In the genomic region with DNA sequence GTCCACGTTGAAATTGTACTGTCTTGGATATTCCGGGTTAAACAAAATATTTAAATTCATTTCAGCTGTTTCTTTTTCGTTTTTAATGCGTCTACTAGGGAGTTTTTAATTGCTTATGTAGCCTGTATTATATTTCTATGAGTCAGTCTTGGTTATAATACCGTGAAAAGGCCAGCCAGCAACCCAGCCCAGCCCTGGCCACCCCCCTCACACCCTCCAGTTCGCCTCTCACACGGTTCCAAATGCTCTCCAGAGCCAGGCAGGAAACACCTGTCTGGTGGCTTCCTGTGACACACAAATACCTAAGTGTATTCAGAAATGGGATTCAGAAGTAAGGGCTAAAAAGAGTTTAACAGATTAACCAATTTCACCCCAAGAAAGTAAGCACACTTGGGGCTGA, we compare ENCODE assay signal across 8 cellular contexts. TPM values are rescaled to one million over a fixed set of nuclear protein-coding genes. Genes with fewer than 3 reads are reported as not detected.
DNase-seq lines count a peak whose midpoint lies in the region; ATAC-seq and TF ChIP-seq lines count a peak whose summit lies in the region.

No MANE protein-coding gene starts in this region.

- DNase-seq in OCI-LY7 (ENCODE audit: low spot score) (peak; percentile 71), vagina (ENCODE audit: extremely low spot score in 2 of 2) (no peak), colonic mucosa (no peak), NCI-H2227 treated with DMSO at 0.1 percent for 48 hours (lab: John Stamatoyannopoulos, UW) (no peak), mesendoderm (no peak)

- peak; percentile 37 for ATAC-seq in GM21786 (IDR thresholded peaks at IDR 0.05; ENCODE audit: unreplicated experiment)
- ATAC-seq in gastroesophageal sphincter = peak; percentile 25

- intact Hi-C loops in OCI-LY7 (cut with micrococcal nuclease; ENCODE audit: unreplicated experiment) = no loop called here
- intact Hi-C loops in vagina (cut with DNase I) = loop anchor here (5.0 kb wide), 1 partner anchor 36 kb away; no protein-coding TSS in a partner anchor
- intact Hi-C loops in colonic mucosa (cut with DNase I) = no loop called here

- CTCF ChIA-PET in OCI-LY7 (lab: Charles Lee; ENCODE audit: unreplicated experiment) = interaction anchor here (1.2 kb wide), 1 partner anchor 17 kb away, joined by 3 read pairs; no protein-coding TSS in a partner anchor

- H2BK15ac ChIP-seq in mesendoderm (replicated peaks; ENCODE audit: low read depth) = no peak overlapping the region

- no peak overlapping the region for H2AK5ac ChIP-seq in mesendoderm (ENCODE audit: low read length)

- no peak overlapping the region for H4K8ac ChIP-seq in mesendoderm (ENCODE audit: low read depth, low read length)

- no peak for TF ChIP-seq EP300 in gastroesophageal sphincter (IDR thresholded peaks at IDR 0.05)

- H3K56ac ChIP-seq in mesendoderm (ENCODE audit: low read length) = no peak overlapping the region

- no peak overlapping the region for H3K4me3 ChIP-seq in BLaER1
- peak overlapping the region; percentile 19 for H3K4me3 ChIP-seq in OCI-LY7 (ENCODE audit: low read depth, low read length, poor library complexity, severe bottlenecking)
- no peak overlapping the region for H3K4me3 ChIP-seq in gastroesophageal sphincter
- H3K4me3 ChIP-seq in vagina = peak overlapping the region in 1 of 2 donors; percentile 14
- H3K4me3 ChIP-seq in colonic mucosa = no peak overlapping the region
- no peak overlapping the region for H3K4me3 ChIP-seq in mesendoderm (ENCODE audit: low read length)

- H3K9ac ChIP-seq in BLaER1 (no peak overlapping the region), colonic mucosa (ENCODE audit: low read depth in 2 of 2, low read length in 2 of 2) (no peak overlapping the region), mesendoderm (ENCODE audit: low read length) (no peak overlapping the region)

- H3K27ac ChIP-seq in BLaER1 = no peak overlapping the region
- H3K27ac ChIP-seq in OCI-LY7 (ENCODE audit: low read depth, low read length, poor library complexity, severe bottlenecking) = peak overlapping the region; percentile 62
- H3K27ac ChIP-seq in gastroesophageal sphincter = peak overlapping the region in 3 of 4 donors; percentile 63 to 90 (median 86)
- peak overlapping the region; percentile 95 for H3K27ac ChIP-seq in vagina
- no peak overlapping the region for H3K27ac ChIP-seq in colonic mucosa
- H3K27ac ChIP-seq in mesendoderm (ENCODE audit: low read depth, low read length) = no peak overlapping the region

- H3K4me1 ChIP-seq in BLaER1 (peaks cover 26% of the 10 kb centered on the region), OCI-LY7 (ENCODE audit: insufficient read depth, low read length, poor library complexity, severe bottlenecking) (peaks cover 45% of the 10 kb centered on the region), gastroesophageal sphincter (peaks cover 0 to 84% (median 38%) of the 10 kb centered on the region in 3 donors), vagina (peaks cover 79% of the 10 kb centered on the region), colonic mucosa (no peaks in the 10 kb centered on the region), mesendoderm (ENCODE audit: control insufficient read depth, low read depth, low read length) (peaks cover 5% of the 10 kb centered on the region)

- WGBS in gastroesophageal sphincter (ENCODE audit: low coverage in 1 of 2), 2 donors = 34 to 46% methylated on average over 5 to 7 of the region's 7 CpGs
- no CpG with 5 or more reads among the region's 7 CpGs for WGBS in mesendoderm (ENCODE audit: extremely low coverage, insufficient coverage, low lambda C conversion rate)

- no peak overlapping the region for H2AFZ ChIP-seq in OCI-LY7 (ENCODE audit: low read length)

- no peak overlapping the region for H2BK120ac ChIP-seq in mesendoderm (ENCODE audit: low read depth, low read length)

- H2BK5ac ChIP-seq in mesendoderm (ENCODE audit: low read length) = no peak overlapping the region

- H4K20me1 ChIP-seq in BLaER1 = peaks cover 24% of the 10 kb centered on the region; the same call in 1 of the 2 replicates
- H4K20me1 ChIP-seq in OCI-LY7 (ENCODE audit: insufficient read depth, low read length) = no peaks in the 10 kb centered on the region

- H3K36me3 ChIP-seq in BLaER1 (no peaks in the 10 kb centered on the region), OCI-LY7 (ENCODE audit: insufficient read depth, low read length) (peaks cover 37% of the 10 kb centered on the region; the same call in 1 of the 2 replicates), gastroesophageal sphincter (no peaks in the 10 kb centered on the region), vagina (no peaks in the 10 kb centered on the region), colonic mucosa (no peaks in the 10 kb centered on the region), mesendoderm (ENCODE audit: control insufficient read depth, insufficient read depth, low read length) (no peaks in the 10 kb centered on the region)

- H4K5ac ChIP-seq in mesendoderm (ENCODE audit: low read length) = no peak overlapping the region

- H3K79me1 ChIP-seq in mesendoderm (ENCODE audit: low read length) = no peaks in the 10 kb centered on the region

- H3K4ac ChIP-seq in mesendoderm (ENCODE audit: low read depth, low read length) = no peak overlapping the region

- no peak for TF ChIP-seq CTCF in OCI-LY7 (conservative IDR thresholded peaks at IDR 0.05; ENCODE audit: low read length)
- no peak for TF ChIP-seq CTCF in gastroesophageal sphincter (IDR thresholded peaks at IDR 0.05)
- TF ChIP-seq CTCF in vagina (IDR thresholded peaks at IDR 0.05) = no peak
- TF ChIP-seq CTCF in colonic mucosa (IDR thresholded peaks at IDR 0.05) = no peak

- no peaks in the 10 kb centered on the region for H3K9me2 ChIP-seq in OCI-LY7 (ENCODE audit: insufficient read depth, low read length)

- TF ChIP-seq POLR2A in gastroesophageal sphincter (IDR thresholded peaks at IDR 0.05) = no peak
- TF ChIP-seq POLR2A in vagina (IDR thresholded peaks at IDR 0.05) = no peak

- H3K9me3 ChIP-seq in BLaER1 (no peaks in the 10 kb centered on the region), OCI-LY7 (ENCODE audit: low read length) (no peaks in the 10 kb centered on the region), gastroesophageal sphincter (no peaks in the 10 kb centered on the region), vagina (no peaks in the 10 kb centered on the region), colonic mucosa (no peaks in the 10 kb centered on the region)

- POLR2A ChIA-PET in OCI-LY7 (lab: Charles Lee) = interaction anchor here (0.6 to 3.7 kb wide), 8 partner anchors 7 to 122 kb away, joined by 3 to 20 read pairs (median 3); partner anchors contain the start of gene CAPN7

- no peak overlapping the region for H3K23ac ChIP-seq in mesendoderm (ENCODE audit: low read length)

- H3K79me2 ChIP-seq in OCI-LY7 (ENCODE audit: insufficient read depth, low read depth, low read length) = peaks cover 21% of the 10 kb centered on the region; the same call in 1 of the 2 replicates
- H3K79me2 ChIP-seq in mesendoderm (ENCODE audit: control insufficient read depth, insufficient read depth, low read length) = no peaks in the 10 kb centered on the region

- TSS peak; percentile 31 for BruUV-seq in OCI-LY7 (replicated peaks; lab: Mats Ljungman, UMichigan)

- H3K18ac ChIP-seq in mesendoderm (ENCODE audit: low read length) = no peak overlapping the region

- H3K27me3 ChIP-seq in BLaER1 = peaks cover 53% of the 10 kb centered on the region
- H3K27me3 ChIP-seq in gastroesophageal sphincter = no peaks in the 10 kb centered on the region
- H3K27me3 ChIP-seq in vagina = no peaks in the 10 kb centered on the region
- H3K27me3 ChIP-seq in colonic mucosa = no peaks in the 10 kb centered on the region
- no peaks in the 10 kb centered on the region for H3K27me3 ChIP-seq in mesendoderm (ENCODE audit: insufficient read depth, low read length, poor library complexity)

- H3K4me2 ChIP-seq in BLaER1 (peak overlapping the region; percentile 41), OCI-LY7 (ENCODE audit: low read length) (peak overlapping the region; percentile 83), mesendoderm (ENCODE audit: low read length) (no peak overlapping the region)

RNA-seq across cellular contexts. Expression of gene SH3BP5, which starts 4.4 kb away (rescaled TPM):
- total RNA-seq in OCI-LY7 (2014; rRNA removed; shearing (Covaris generic)) = 15.1 and 15.7 TPM in 2 replicates
- 24.8 and 31.3 TPM in 2 replicates for total RNA-seq in OCI-LY7 (2022)
- total RNA-seq in gastroesophageal sphincter = 10 to 100 TPM; 23.5 to 56.4 (median 35.0) TPM
- total RNA-seq in vagina = 78.6 TPM
- total RNA-seq in colonic mucosa = 1 to 10 TPM; 5.5 to 9.3 TPM
- 2.8 TPM for polyA plus RNA-seq in mesendoderm (2013, experiment 1 of 2)
- polyA plus RNA-seq in mesendoderm (2013, experiment 2 of 2) = 3.0 TPM

Comparison
In these comparisons a context has a peak if more than half of its experiments do, and no peak if none do; other contexts are left out.
1. H3K27ac ChIP-seq: peak in OCI-LY7 (single experiment), gastroesophageal sphincter (3 of 4) and vagina (single experiment); none in BLaER1 (single experiment), colonic mucosa (single experiment) and mesendoderm (single experiment).